8 cellular contexts compared by ENCODE assay signal in the genomic region with DNA sequence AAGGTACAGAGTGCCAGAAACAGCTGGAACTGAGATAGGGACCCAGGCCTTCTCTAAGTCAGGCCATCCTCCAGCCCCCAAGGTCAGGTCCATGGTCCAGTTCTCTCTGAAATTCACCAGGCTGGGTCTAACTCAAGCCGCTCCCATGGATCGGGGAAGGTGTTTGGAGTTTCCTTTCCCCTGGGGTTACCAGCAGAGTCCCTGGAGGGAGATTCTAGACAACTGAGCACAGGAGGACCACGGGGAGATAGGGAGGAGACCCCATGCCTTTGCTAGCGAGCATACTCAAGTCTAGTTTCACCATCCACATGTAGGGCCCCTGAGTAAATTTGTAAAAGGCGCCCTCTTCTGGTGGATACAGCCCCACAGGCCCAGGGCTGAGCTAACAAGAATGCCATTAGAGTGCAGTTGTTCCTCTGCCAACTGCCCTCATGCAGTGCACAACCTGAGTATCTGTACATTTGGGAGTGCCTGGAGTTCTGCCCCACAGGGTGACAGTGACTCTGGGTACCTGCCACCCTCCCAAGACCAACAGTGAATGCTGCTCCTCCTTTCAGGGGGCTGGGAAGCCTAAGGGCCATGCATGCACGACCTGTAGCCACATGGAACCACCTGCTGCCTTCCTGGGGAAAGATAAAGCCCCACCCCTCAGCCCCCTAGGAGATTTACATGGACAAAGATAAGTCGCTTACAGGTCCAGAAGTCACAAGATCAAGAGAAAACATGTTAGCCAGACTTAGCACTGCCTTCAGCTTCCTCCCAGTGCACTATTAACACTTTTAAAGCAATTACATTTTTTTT.
DNase-seq lines count a peak whose midpoint lies in the region; ATAC-seq and TF ChIP-seq lines count a peak whose summit lies in the region.

No MANE protein-coding gene starts in this region.

- peaks cover 2% of the 10 kb centered on the region for H3K36me3 ChIP-seq in CD8-positive, alpha-beta T cell (ENCODE audit: insufficient read depth, low read length)

- POLR2A ChIA-PET in CD8-positive, alpha-beta T cell (lab: Charles Lee) = no interaction called here
- POLR2A ChIA-PET in activated CD4-positive, alpha-beta T cell treated with anti-CD3 and anti-CD28 coated beads, Interleukin-2, amount 10 ng/mL, durations not matched to agents 7 days and 5 days (lab: Charles Lee) = no interaction called here

- H3K27me3 Mint-ChIP-seq in CD8-positive, alpha-beta T cell (ENCODE audit: low read depth) = no peaks in the 10 kb centered on the region
- no peaks in the 10 kb centered on the region for H3K27me3 Mint-ChIP-seq in activated CD4-positive, alpha-beta T cell treated with anti-CD3 and anti-CD28 coated beads, Interleukin-2, amount 10 ng/mL, durations not matched to agents 7 days and 5 days
- H3K27me3 Mint-ChIP-seq in memory B cell = no peaks in the 10 kb centered on the region

- TF ChIP-seq CTCF in CD8-positive, alpha-beta T cell (IDR thresholded peaks at IDR 0.05) = peak; percentile 63

- peaks cover 54% of the 10 kb centered on the region for H3K4me1 Mint-ChIP-seq in CD8-positive, alpha-beta T cell (ENCODE audit: low read depth)
- peaks cover 33% of the 10 kb centered on the region for H3K4me1 Mint-ChIP-seq in activated CD4-positive, alpha-beta T cell treated with anti-CD3 and anti-CD28 coated beads, Interleukin-2, amount 10 ng/mL, durations not matched to agents 7 days and 5 days
- H3K4me1 Mint-ChIP-seq in memory B cell = peaks cover 51% of the 10 kb centered on the region
- peaks cover 75% of the 10 kb centered on the region for H3K4me1 Mint-ChIP-seq in stimulated activated effector memory CD8-positive, alpha-beta T cell treated with anti-CD3 and anti-CD28 coated beads, Interleukin-12 subunit alpha, Interleukin-12 subunit beta, amount 100 ng/mL, for 72 hours

- H3K27ac Mint-ChIP-seq in CD8-positive, alpha-beta T cell = no peak overlapping the region
- no peak overlapping the region for H3K27ac Mint-ChIP-seq in activated CD4-positive, alpha-beta T cell treated with anti-CD3 and anti-CD28 coated beads, Interleukin-2, amount 10 ng/mL, durations not matched to agents 7 days and 5 days
- peak overlapping the region; percentile 65 for H3K27ac Mint-ChIP-seq in memory B cell
- H3K27ac Mint-ChIP-seq in stimulated activated effector memory CD8-positive, alpha-beta T cell treated with anti-CD3 and anti-CD28 coated beads, Interleukin-12 subunit alpha, Interleukin-12 subunit beta, amount 100 ng/mL, for 72 hours = peak overlapping the region; percentile 48

- CTCF ChIA-PET in CD8-positive, alpha-beta T cell (lab: Charles Lee) = interaction anchor here (0.7 to 2.4 kb wide), 18 partner anchors 9 to 116 kb away, joined by 3 to 14 read pairs (median 4); no protein-coding TSS in a partner anchor
- CTCF ChIA-PET in activated CD4-positive, alpha-beta T cell treated with anti-CD3 and anti-CD28 coated beads, Interleukin-2, amount 10 ng/mL, durations not matched to agents 7 days and 5 days (lab: Charles Lee) = interaction anchor here (0.9 to 4.7 kb wide), 8 partner anchors 9 to 1195 kb away, joined by 3 to 28 read pairs (median 4); no protein-coding TSS in a partner anchor

- H3K27me3 ChIP-seq in CD8-positive, alpha-beta T cell (ENCODE audit: insufficient read depth, low read length) = no peaks in the 10 kb centered on the region

- H3K4me1 ChIP-seq in CD8-positive, alpha-beta T cell (ENCODE audit: insufficient read depth, low read length) = peaks cover 43% of the 10 kb centered on the region

- peaks cover 19% of the 10 kb centered on the region for H3K36me3 Mint-ChIP-seq in CD8-positive, alpha-beta T cell
- H3K36me3 Mint-ChIP-seq in activated CD4-positive, alpha-beta T cell treated with anti-CD3 and anti-CD28 coated beads, Interleukin-2, amount 10 ng/mL, durations not matched to agents 7 days and 5 days (ENCODE audit: low read depth) = peaks cover 7% of the 10 kb centered on the region
- peaks cover 16% of the 10 kb centered on the region for H3K36me3 Mint-ChIP-seq in memory B cell
- peaks cover 16% of the 10 kb centered on the region for H3K36me3 Mint-ChIP-seq in stimulated activated effector memory CD8-positive, alpha-beta T cell treated with anti-CD3 and anti-CD28 coated beads, Interleukin-12 subunit alpha, Interleukin-12 subunit beta, amount 100 ng/mL, for 72 hours

- H3K4me3 Mint-ChIP-seq in CD8-positive, alpha-beta T cell = no peak overlapping the region
- no peak overlapping the region for H3K4me3 Mint-ChIP-seq in activated CD4-positive, alpha-beta T cell treated with anti-CD3 and anti-CD28 coated beads, Interleukin-2, amount 10 ng/mL, durations not matched to agents 7 days and 5 days
- H3K4me3 Mint-ChIP-seq in memory B cell = no peak overlapping the region
- no peak overlapping the region for H3K4me3 Mint-ChIP-seq in stimulated activated effector memory CD8-positive, alpha-beta T cell treated with anti-CD3 and anti-CD28 coated beads, Interleukin-12 subunit alpha, Interleukin-12 subunit beta, amount 100 ng/mL, for 72 hours

- intact Hi-C loops in CD8-positive, alpha-beta T cell (cut with DNase I, micrococcal nuclease) = loop anchor here (1.0 to 10.0 kb wide), 2 partner anchors 109 to 116 kb away; no protein-coding TSS in a partner anchor

- no peak overlapping the region for H3K27ac ChIP-seq in CD8-positive, alpha-beta T cell (ENCODE audit: low read depth, low read length)

- H3K9me3 Mint-ChIP-seq in CD8-positive, alpha-beta T cell = no peaks in the 10 kb centered on the region
- no peaks in the 10 kb centered on the region for H3K9me3 Mint-ChIP-seq in activated CD4-positive, alpha-beta T cell treated with anti-CD3 and anti-CD28 coated beads, Interleukin-2, amount 10 ng/mL, durations not matched to agents 7 days and 5 days
- no peaks in the 10 kb centered on the region for H3K9me3 Mint-ChIP-seq in memory B cell
- no peaks in the 10 kb centered on the region for H3K9me3 Mint-ChIP-seq in stimulated activated effector memory CD8-positive, alpha-beta T cell treated with anti-CD3 and anti-CD28 coated beads, Interleukin-12 subunit alpha, Interleukin-12 subunit beta, amount 100 ng/mL, for 72 hours

- peak; percentile 89 for ATAC-seq in CD8-positive, alpha-beta T cell
- ATAC-seq in GM21360 (IDR thresholded peaks at IDR 0.05; ENCODE audit: unreplicated experiment) (peak; percentile 53), memory B cell (ENCODE audit: low read depth) (peak; percentile 84), HG03097 (IDR thresholded peaks at IDR 0.05; ENCODE audit: low FRiP score, unreplicated experiment) (no peak)
- ATAC-seq in stimulated activated effector memory CD8-positive, alpha-beta T cell treated with anti-CD3 and anti-CD28 coated beads, Interleukin-12 subunit alpha, Interleukin-12 subunit beta, amount 100 ng/mL, for 72 hours = peak; percentile 81

- no peak overlapping the region for H3K4me3 ChIP-seq in CD8-positive, alpha-beta T cell (ENCODE audit: low read depth, low read length)

- no peaks in the 10 kb centered on the region for H3K9me3 ChIP-seq in CD8-positive, alpha-beta T cell (ENCODE audit: low read length)

- DNase-seq in CD8-positive, alpha-beta T cell = peak in 6 of 7 experiments; percentile 40 to 72 (median 62)
- peak; percentile 24 for DNase-seq in NCI-H1694 (lab: John Stamatoyannopoulos, UW)
- DNase-seq in activated CD4-positive, alpha-beta T cell treated with anti-CD3 and anti-CD28 coated beads, Interleukin-2, amount 10 ng/mL, durations not matched to agents 7 days and 5 days = peak; percentile 67
- peak; percentile 58 to 76 for DNase-seq in dermis microvascular lymphatic vessel endothelial cell (ENCODE audit: low read depth in 2 of 2)
- DNase-seq in memory B cell (ENCODE audit: low spot score in 2 of 2) = peak; percentile 66 to 72
- DNase-seq in stimulated activated effector memory CD8-positive, alpha-beta T cell treated with anti-CD3 and anti-CD28 coated beads, Interleukin-12 subunit alpha, Interleukin-12 subunit beta, amount 100 ng/mL, for 72 hours (ENCODE audit: low spot score in 2 of 2) = peak; percentile 44 to 82

Comparison
In these comparisons a context has a peak if more than half of its experiments do, and no peak if none do; other contexts are left out.
1. H3K27ac Mint-ChIP-seq: peak in memory B cell (single experiment) and stimulated activated effector memory CD8-positive, alpha-beta T cell treated with anti-CD3 and anti-CD28 coated beads, Interleukin-12 subunit alpha, Interleukin-12 subunit beta, amount 100 ng/mL, for 72 hours (single experiment); none in CD8-positive, alpha-beta T cell (single experiment) and activated CD4-positive, alpha-beta T cell treated with anti-CD3 and anti-CD28 coated beads, Interleukin-2, amount 10 ng/mL, durations not matched to agents 7 days and 5 days (single experiment).
2. Peak in every context shown above with its lines, with median percentiles within 50 percentile points of each other: DNase-seq.